ENCODE assay signal across 8 cellular contexts in genomic region chr13:114130708-114131580, GRCh38. TPM values are rescaled to one million over a fixed set of nuclear protein-coding genes. Genes with fewer than 3 reads are reported as not detected.
A peak's percentile ranks its signal among the peaks of the same experiment; 100 is the strongest.
DNase-seq lines count a peak whose midpoint lies in the region; ATAC-seq and TF ChIP-seq lines count a peak whose summit lies in the region.

No MANE protein-coding gene starts in this region.

- DNase-seq in A172 (ENCODE audit: low spot score): peak; percentile 86
- peak; percentile 37 for DNase-seq in NCI-H146 treated with DMSO at 0.1 percent for 48 hours (lab: John Stamatoyannopoulos, UW; ENCODE audit: unreplicated experiment)
- peak in 7 of 10 donors; percentile 43 to 68 (median 54) for DNase-seq in dorsolateral prefrontal cortex
- DNase-seq in lower lobe of right lung: peak; percentile 57
- DNase-seq in stimulated activated naive CD8-positive, alpha-beta T cell treated with anti-CD3 and anti-CD28 coated beads, Interleukin-15, Interleukin-2, amounts not matched to agents 100 U/mL and 50 U/mL, for 24 hours: peak; percentile 66
- no peak for DNase-seq in NCI-H1436 (lab: John Stamatoyannopoulos, UW)

- TF ChIP-seq CTCF in dorsolateral prefrontal cortex (IDR thresholded peaks at IDR 0.05 in 54 of 56, conservative IDR thresholded peaks at IDR 0.05 in 2 of 56; ENCODE audit: low read depth in 1 of 56, partially characterized antibody in 56 of 56) (no peak), lower lobe of right lung (IDR thresholded peaks at IDR 0.05) (no peak)

- H3K4me3 ChIP-seq in dorsolateral prefrontal cortex: peak overlapping the region; percentile 49 to 93 (median 83)
- peak overlapping the region; percentile 82 for H3K4me3 ChIP-seq in lower lobe of right lung

- H3K27ac ChIP-seq in dorsolateral prefrontal cortex (peak overlapping the region in 57 of 59 donors; percentile 5 to 92 (median 80)), lower lobe of right lung (peak overlapping the region; percentile 86)

- ATAC-seq in GM18498 (IDR thresholded peaks at IDR 0.05; ENCODE audit: unreplicated experiment) (peak; percentile 30), lower lobe of right lung (peak; percentile 37 to 42)
- ATAC-seq in activated CD4-positive, CD25-positive, alpha-beta regulatory T cell treated with anti-CD3 and anti-CD28 coated beads, Interleukin-2, amount 50 U/mL, for 24 hours: peak; percentile 10 to 12
- peak; percentile 30 for ATAC-seq in stimulated activated naive CD8-positive, alpha-beta T cell treated with anti-CD3 and anti-CD28 coated beads, Interleukin-15, Interleukin-2, amounts not matched to agents 100 U/mL and 50 U/mL, for 24 hours

- intact Hi-C loops in dorsolateral prefrontal cortex (cut with DNase I): loop anchor here (5.0 kb wide), 4 partner anchors 36 to 96 kb away; no protein-coding TSS in a partner anchor
- intact Hi-C loops in lower lobe of right lung (cut with DNase I): no loop called here

- peaks cover 60% of the 10 kb centered on the region for H3K4me1 ChIP-seq in lower lobe of right lung

- no peaks in the 10 kb centered on the region for H3K9me3 ChIP-seq in lower lobe of right lung

- H3K27me3 ChIP-seq in dorsolateral prefrontal cortex: no peaks in the 10 kb centered on the region
- H3K27me3 ChIP-seq in lower lobe of right lung (ENCODE audit: low read depth): no peaks in the 10 kb centered on the region

- H3K36me3 ChIP-seq in lower lobe of right lung: no peaks in the 10 kb centered on the region

RNA-seq across cellular contexts. Expression of gene RASA3, which starts 1.5 kb away (rescaled TPM):
- 17.8 and 21.4 TPM in 2 replicates for total RNA-seq in A172 (2014; rRNA removed; shearing (Covaris generic))
- total RNA-seq in dorsolateral prefrontal cortex (10 to 100 TPM; 31.0 to 93.4 (median 44.7) TPM), lower lobe of right lung (19.1 TPM)

RNA-seq across cellular contexts. Expression of gene CFAP97D2, which starts 48.1 kb away (rescaled TPM):
- not detected in 2 replicates for total RNA-seq in A172 (2014; rRNA removed; shearing (Covaris generic))
- total RNA-seq in dorsolateral prefrontal cortex (1 to 10 TPM in 35 of 120 experiments, under 1 TPM in 16, not detected in 69; 0.46 to 3.7 (median 1.3) TPM), lower lobe of right lung (1.8 TPM)
